In the genomic region with DNA sequence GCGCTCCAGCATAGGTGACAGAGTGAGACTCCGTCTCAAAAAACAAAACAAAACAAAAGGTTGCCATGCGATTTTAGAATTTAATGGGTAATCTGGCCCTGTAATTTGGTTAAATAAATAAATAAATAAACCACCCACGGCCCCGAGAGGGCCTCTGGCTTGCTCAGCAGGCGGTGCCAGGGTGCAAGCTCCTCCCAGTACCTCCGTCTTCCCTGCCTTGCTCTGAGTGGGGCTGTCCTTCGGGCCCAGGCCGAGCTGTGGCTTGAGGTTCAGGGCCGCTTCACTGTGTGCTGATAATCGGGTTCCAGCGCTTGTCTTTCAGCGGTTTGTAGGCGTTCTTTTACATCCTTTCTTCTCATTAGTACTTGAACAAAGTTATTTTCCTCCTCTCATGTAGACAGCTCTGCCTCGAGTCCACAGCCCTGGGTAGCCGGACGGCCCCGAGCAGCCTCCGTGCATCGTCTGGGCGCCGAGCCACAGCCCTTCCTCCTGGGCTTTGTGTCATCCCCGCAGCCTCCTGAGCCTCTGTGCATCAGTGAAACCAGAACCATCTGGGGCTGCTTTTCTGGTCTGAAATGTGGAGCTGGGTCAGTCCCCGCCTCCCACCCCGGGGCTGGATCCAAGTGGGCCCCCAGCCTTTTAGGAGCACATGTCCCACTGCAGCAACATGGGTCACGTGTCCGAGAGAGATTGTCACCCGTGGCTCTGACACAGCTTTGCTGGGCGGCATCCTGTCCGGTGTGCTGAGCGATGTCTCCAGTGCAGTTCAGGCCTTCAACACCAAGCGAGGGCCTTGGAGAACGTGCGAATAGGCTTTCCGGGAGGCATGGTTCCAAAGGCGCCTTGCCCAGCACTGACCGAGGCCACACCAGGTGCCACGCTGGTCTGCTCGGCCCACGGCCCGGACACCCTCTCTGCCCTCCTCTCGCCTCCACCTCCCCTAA, we compare ENCODE assay signal across 1 cellular context.
TF ChIP-seq lines count a peak whose summit lies in the region.

No MANE protein-coding gene starts in this region.

TF ChIP-seq in IMR-90, 13 proteins besides CTCF, POLR2A, EP300 and RAD21:
- TF ChIP-seq, protein P1, sequence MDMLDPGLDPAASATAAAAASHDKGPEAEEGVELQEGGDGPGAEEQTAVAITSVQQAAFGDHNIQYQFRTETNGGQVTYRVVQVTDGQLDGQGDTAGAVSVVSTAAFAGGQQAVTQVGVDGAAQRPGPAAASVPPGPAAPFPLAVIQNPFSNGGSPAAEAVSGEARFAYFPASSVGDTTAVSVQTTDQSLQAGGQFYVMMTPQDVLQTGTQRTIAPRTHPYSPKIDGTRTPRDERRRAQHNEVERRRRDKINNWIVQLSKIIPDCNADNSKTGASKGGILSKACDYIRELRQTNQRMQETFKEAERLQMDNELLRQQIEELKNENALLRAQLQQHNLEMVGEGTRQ (IDR thresholded peaks at IDR 0.05; ENCODE audit: low read depth, low read length) = no peak
- TF ChIP-seq SMC3 (IDR thresholded peaks at IDR 0.05; ENCODE audit: low read depth, low read length) = no peak
- TF ChIP-seq BHLHE40 (IDR thresholded peaks at IDR 0.05; ENCODE audit: low read depth, low read length) = no peak
- TF ChIP-seq CHD1 (IDR thresholded peaks at IDR 0.05; ENCODE audit: low read depth, low read length) = no peak
- no peak for TF ChIP-seq RCOR1 (IDR thresholded peaks at IDR 0.05; ENCODE audit: insufficient replicate concordance, low read length)
- no peak for TF ChIP-seq RFX5 (IDR thresholded peaks at IDR 0.05; ENCODE audit: low read depth, low read length)
- no peak for TF ChIP-seq CEBPB (IDR thresholded peaks at IDR 0.05; ENCODE audit: low read depth, low read length)
- TF ChIP-seq, protein P2, sequence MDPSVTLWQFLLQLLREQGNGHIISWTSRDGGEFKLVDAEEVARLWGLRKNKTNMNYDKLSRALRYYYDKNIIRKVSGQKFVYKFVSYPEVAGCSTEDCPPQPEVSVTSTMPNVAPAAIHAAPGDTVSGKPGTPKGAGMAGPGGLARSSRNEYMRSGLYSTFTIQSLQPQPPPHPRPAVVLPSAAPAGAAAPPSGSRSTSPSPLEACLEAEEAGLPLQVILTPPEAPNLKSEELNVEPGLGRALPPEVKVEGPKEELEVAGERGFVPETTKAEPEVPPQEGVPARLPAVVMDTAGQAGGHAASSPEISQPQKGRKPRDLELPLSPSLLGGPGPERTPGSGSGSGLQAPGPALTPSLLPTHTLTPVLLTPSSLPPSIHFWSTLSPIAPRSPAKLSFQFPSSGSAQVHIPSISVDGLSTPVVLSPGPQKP (IDR thresholded peaks at IDR 0.05; ENCODE audit: borderline replicate concordance, low read depth, low read length) = no peak
- TF ChIP-seq NFE2L2 (IDR thresholded peaks at IDR 0.05; ENCODE audit: low read depth, low read length) = no peak
- no peak for TF ChIP-seq MAZ (IDR thresholded peaks at IDR 0.05; ENCODE audit: borderline replicate concordance, low read depth, low read length)
- no peak for TF ChIP-seq FOS (IDR thresholded peaks at IDR 0.05; ENCODE audit: low read depth, low read length)
- no peak for TF ChIP-seq MXI1 (IDR thresholded peaks at IDR 0.05; ENCODE audit: borderline replicate concordance, low read depth, low read length)
- no peak for TF ChIP-seq MAFK (IDR thresholded peaks at IDR 0.05; ENCODE audit: low read depth, low read length)
TF ChIP-seq in IMR-90: peak in this region for 0.
